Comparison of ENCODE assay signal across 17 cellular contexts in the genomic region with DNA sequence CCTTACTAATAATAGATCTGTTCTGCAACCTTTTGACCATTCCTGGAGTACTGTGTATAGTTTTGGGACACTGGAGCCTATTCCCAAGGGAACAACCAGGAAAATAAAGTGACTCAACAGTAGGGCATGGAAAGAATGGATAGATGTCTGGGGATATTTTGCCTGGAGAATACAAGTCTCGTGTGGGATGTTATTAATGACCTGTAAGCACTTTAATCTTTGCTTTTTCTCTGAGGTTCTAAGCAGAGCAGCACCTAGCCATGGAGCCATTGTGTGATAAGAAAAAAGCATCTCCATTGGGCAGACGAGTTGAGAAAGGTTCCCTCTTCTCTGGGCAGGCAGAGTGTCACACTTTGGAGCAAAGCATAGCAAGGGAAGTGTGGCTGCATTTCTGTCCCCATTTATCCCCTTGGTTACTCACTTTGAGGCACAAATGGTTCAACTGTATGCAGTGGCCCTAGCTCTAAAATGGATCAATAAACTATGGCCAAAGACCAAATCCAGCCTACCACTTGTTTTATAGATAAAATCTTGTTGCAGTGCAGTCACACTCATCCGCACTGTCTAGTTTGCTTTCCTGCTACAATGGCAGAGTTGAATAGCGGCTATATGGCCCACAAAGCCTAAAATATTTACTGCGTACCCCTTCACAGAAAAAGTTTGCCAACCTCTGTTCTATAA. TPM values are rescaled to one million over a fixed set of nuclear protein-coding genes. Genes with fewer than 3 reads are reported as not detected.
DNase-seq lines count a peak whose midpoint lies in the region; ATAC-seq lines count a peak whose summit lies in the region.
"Had no signal": no experiment of that assay in that cellular context is flagged by ENCODE, and none has a peak within 500 bp of the region (broad histone marks: within the 10 kb centered on the region; RNA-seq: fewer than 3 reads in every experiment).

No MANE protein-coding gene starts in this region.

- peak; percentile 55 for ATAC-seq in left lobe of liver
- ATAC-seq: activated CD4-positive, alpha-beta T cell treated with anti-CD3 and anti-CD28 coated beads for 36 hours had no signal

- DNase-seq in COLO829 (ENCODE audit: low spot score) (peak; percentile 56), NCI-H226 (peak; percentile 77), dermis microvascular lymphatic vessel endothelial cell (ENCODE audit: low read depth in 2 of 2) (peak; percentile 72 to 92), left lobe of liver (ENCODE audit: low spot score) (no peak), epidermal melanocyte (ENCODE audit: insufficient read length, low spot score) (no peak), cortex of kidney (lab: John Stamatoyannopoulos, UW) (no peak), anterior cingulate cortex (lab: John Stamatoyannopoulos, UW) (no peak), NCI-H2107 treated with DMSO at 0.1 percent for 48 hours (lab: John Stamatoyannopoulos, UW; ENCODE audit: unreplicated experiment) (no peak)
- DNase-seq: activated CD4-positive, alpha-beta T cell treated with anti-CD3 and anti-CD28 coated beads for 36 hours; activated CD8-positive, alpha-beta memory T cell treated with anti-CD3 and anti-CD28 coated beads, Interleukin-2, amount 50 U/mL, for 48 hours; activated naive CD4-positive, alpha-beta T cell treated with anti-CD3 and anti-CD28 coated beads, Interleukin-2, amount 50 U/mL, for 16 hours; caudate nucleus; DMS53; endodermal cell; H9; NCI-H1694 treated with DMSO at 0.1 percent for 48 hours; NCI-H526 treated with DMSO at 0.1 percent for 48 hours had no signal

RNA-seq across cellular contexts. Expression of a gene that starts 21.0 kb away (rescaled TPM):
- total RNA-seq in dermis microvascular lymphatic vessel endothelial cell (40.4 and 84.3 TPM in 2 replicates), left lobe of liver (15.2 TPM)

Comparison
In these comparisons a context has a peak if more than half of its experiments do, and no peak if none do; other contexts are left out.
1. DNase-seq: peak in COLO829 (single experiment), NCI-H226 (single experiment) and dermis microvascular lymphatic vessel endothelial cell (2 of 2); none in left lobe of liver (single experiment), epidermal melanocyte (single experiment), cortex of kidney (single experiment), anterior cingulate cortex (0 of 58) and NCI-H2107 treated with DMSO at 0.1 percent for 48 hours (single experiment).